27 cellular contexts compared by ENCODE assay signal in genomic region chr11:65532388-65533064, GRCh38.
"Had no signal": no experiment of that assay in that cellular context is flagged by ENCODE, and none has a peak within 500 bp of the region (broad histone marks: within the 10 kb centered on the region; RNA-seq: fewer than 3 reads in every experiment).

No MANE protein-coding gene starts in this region.

- H3K27ac ChIP-seq: heart left ventricle, lower lobe of right lung, pancreas, psoas muscle, spleen, suprapubic skin, tibial artery, VCaP had no signal

- H3K9me3 ChIP-seq: heart left ventricle, lower lobe of right lung, mucosa of descending colon, pancreas, psoas muscle, spleen, suprapubic skin, tibial artery had no signal

- H3K4me1 ChIP-seq: lower lobe of right lung, pancreas, psoas muscle, suprapubic skin, tibial artery had no signal

- FAIRE-seq: pancreas, TTC549 had no signal

- H3K27me3 ChIP-seq: heart left ventricle, pancreas, spleen, suprapubic skin, tibial artery had no signal

- DNase-seq: activated CD4-positive, alpha-beta memory T cell treated with anti-CD3 and anti-CD28 coated beads for 36 hours; activated CD4-positive, alpha-beta T cell treated with anti-CD3 and anti-CD28 coated beads for 4 hours; activated gamma-delta T cell treated with Interleukin-2 at 50 U/mL for 16 hours; activated naive CD8-positive, alpha-beta T cell treated with anti-CD3 and anti-CD28 coated beads, Interleukin-2, amount 50 U/mL, for 24 hours; activated T-cell treated with anti-CD3 and anti-CD28 coated beads, Interleukin-2, amount 50 U/mL, for 4 hours; amygdala; caudate nucleus; cortex of kidney; effector memory CD8-positive, alpha-beta T cell; erythroblast; heart left ventricle; hypothalamus; lower lobe of right lung; mesendoderm; mucosa of descending colon; psoas muscle; spleen; stimulated activated naive CD4-positive, alpha-beta T cell; SW 1271; T-helper 9 cell; tibial artery had no signal

- H3K4me3 ChIP-seq: heart left ventricle, lower lobe of right lung, mucosa of descending colon, pancreas, psoas muscle, spleen, suprapubic skin, tibial artery had no signal

- ATAC-seq: activated naive CD8-positive, alpha-beta T cell treated with anti-CD3 and anti-CD28 coated beads, Interleukin-2, amount 50 U/mL, for 24 hours; activated T-cell treated with anti-CD3 and anti-CD28 coated beads, Interleukin-2, amount 50 U/mL, for 4 hours; activated T-helper 17 cell treated with anti-CD3 and anti-CD28 coated beads, Interleukin-2, amount 50 U/mL, for 72 hours; effector memory CD8-positive, alpha-beta T cell; heart left ventricle; lower lobe of right lung; mucosa of descending colon; natural killer cell treated with Interleukin-12 subunit alpha and Interleukin-12 subunit beta and Interleukin-15 and Interleukin-18, amount 100 ng/mL, for 72 hours; psoas muscle had no signal
